9 cellular contexts compared by ENCODE assay signal in the genomic region with DNA sequence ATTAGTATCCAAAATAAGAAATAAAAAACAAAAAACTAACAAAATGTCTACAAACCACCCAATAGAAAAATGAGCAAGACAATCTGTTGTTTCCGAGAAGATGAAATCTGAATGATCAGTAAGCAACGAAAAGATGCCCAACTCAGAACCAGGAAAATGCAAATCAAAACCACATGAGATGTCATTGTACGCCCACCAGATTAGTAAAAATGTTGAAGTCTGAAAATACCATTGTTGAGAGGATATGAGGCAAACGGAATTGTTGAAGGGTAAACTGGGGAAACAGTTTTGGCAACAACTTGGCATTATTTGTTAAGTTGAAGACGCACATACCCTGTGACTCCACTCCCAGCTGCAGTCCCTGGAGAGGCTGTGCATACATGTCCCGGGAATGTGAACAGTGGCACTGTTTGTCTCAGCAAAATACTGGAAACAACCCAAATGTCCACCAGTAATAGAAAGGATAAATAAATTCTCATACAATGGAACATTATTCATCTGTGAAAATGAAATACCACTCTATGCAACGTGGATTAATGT. TPM values are rescaled to one million over a fixed set of nuclear protein-coding genes. Genes with fewer than 3 reads are reported as not detected.
DNase-seq lines count a peak whose midpoint lies in the region; ATAC-seq and TF ChIP-seq lines count a peak whose summit lies in the region.
"Had no signal": no experiment of that assay in that cellular context is flagged by ENCODE, and none has a peak within 500 bp of the region (broad histone marks: within the 10 kb centered on the region; RNA-seq: fewer than 3 reads in every experiment).

No MANE protein-coding gene starts in this region.

- no peak overlapping the region for H2AFZ ChIP-seq in OCI-LY3 (ENCODE audit: low read depth, low read length)

- H3K27ac Mint-ChIP-seq in CD14-positive monocyte = peak overlapping the region in 6 of 7 donors; percentile 81 to 97 (median 87)
- peak overlapping the region; percentile 46 to 93 (median 64) for H3K27ac Mint-ChIP-seq in naive thymus-derived CD4-positive, alpha-beta T cell

- no peak for TF ChIP-seq CTCF in CD14-positive monocyte (IDR thresholded peaks at IDR 0.05)
- no peak for TF ChIP-seq CTCF in OCI-LY3 (IDR thresholded peaks at IDR 0.05; ENCODE audit: low read depth, low read length)
- TF ChIP-seq CTCF in coronary artery (IDR thresholded peaks at IDR 0.05) = no peak

- no peaks in the 10 kb centered on the region for H4K20me1 ChIP-seq in OCI-LY3 (ENCODE audit: insufficient read depth, low read length)

- H3K36me3 ChIP-seq in OCI-LY3 (replicated peaks; ENCODE audit: low read depth, low read length) = peaks cover 22% of the 10 kb centered on the region
- H3K36me3 ChIP-seq in naive thymus-derived CD4-positive, alpha-beta T cell (ENCODE audit: control insufficient read depth in 2 of 3, insufficient read depth in 3 of 3, low read length in 3 of 3) = peaks cover 0 to 29% (median 0%) of the 10 kb centered on the region in 3 experiments

- no peak overlapping the region for H3K4me3 Mint-ChIP-seq in CD14-positive monocyte
- peak overlapping the region in 9 of 10 donors; percentile 64 to 81 (median 76) for H3K4me3 Mint-ChIP-seq in naive thymus-derived CD4-positive, alpha-beta T cell

- CTCF ChIA-PET in naive thymus-derived CD4-positive, alpha-beta T cell (lab: Charles Lee) = no interaction called here

- no peak for DNase-seq in CD14-positive monocyte (ENCODE audit: low spot score)
- no peak for DNase-seq in coronary artery (ENCODE audit: low spot score)
- DNase-seq in naive thymus-derived CD4-positive, alpha-beta T cell = no peak
- DNase-seq in DMS 273 treated with DMSO at 0.1 percent for 48 hours (lab: John Stamatoyannopoulos, UW) = no peak
- DNase-seq in iPS-NIHi7 (ENCODE audit: extremely low spot score) = no peak
- no peak for DNase-seq in MV-4-11 (lab: John Stamatoyannopoulos, UW)

- peaks cover 0 to 1% (median 0%) of the 10 kb centered on the region in 7 donors for H3K9me3 Mint-ChIP-seq in CD14-positive monocyte
- no peaks in the 10 kb centered on the region for H3K9me3 Mint-ChIP-seq in naive thymus-derived CD4-positive, alpha-beta T cell

- peaks cover 22% of the 10 kb centered on the region for H3K79me2 ChIP-seq in OCI-LY3 (ENCODE audit: low read length)

- intact Hi-C loops in CD14-positive monocyte (cut with micrococcal nuclease) = no loop called here
- intact Hi-C loops in naive thymus-derived CD4-positive, alpha-beta T cell (cut with micrococcal nuclease) = loop anchor here in 1 of 2 donors (5.0 kb wide), 1 partner anchor 348 kb away; a partner anchor contains a TSS

- POLR2A ChIA-PET in naive thymus-derived CD4-positive, alpha-beta T cell (lab: Charles Lee) = no interaction called here

- no peaks in the 10 kb centered on the region for H3K27me3 ChIP-seq in OCI-LY3 (ENCODE audit: low read depth, low read length)
- no peaks in the 10 kb centered on the region for H3K27me3 ChIP-seq in naive thymus-derived CD4-positive, alpha-beta T cell (ENCODE audit: control insufficient read depth in 2 of 2, insufficient read depth in 2 of 2, low read length in 2 of 2)

- H3K4me2 ChIP-seq in OCI-LY3 (ENCODE audit: low read length) = peak overlapping the region; percentile 72

- H3K4me3 ChIP-seq in OCI-LY3 (ENCODE audit: low read length) (peak overlapping the region; percentile 55), coronary artery (peak overlapping the region; percentile 49)
- H3K4me3 ChIP-seq in naive thymus-derived CD4-positive, alpha-beta T cell (ENCODE audit: low read length) = peak overlapping the region; percentile 19

- H3K27me3 Mint-ChIP-seq in CD14-positive monocyte (ENCODE audit: low read depth in 3 of 3) = peaks cover 0 to 2% (median 0%) of the 10 kb centered on the region in 3 donors
- H3K27me3 Mint-ChIP-seq in naive thymus-derived CD4-positive, alpha-beta T cell = no peaks in the 10 kb centered on the region

- no peak for ATAC-seq in naive thymus-derived CD4-positive, alpha-beta T cell
- no peak for ATAC-seq in HG02759 (IDR thresholded peaks at IDR 0.05; ENCODE audit: unreplicated experiment)

- H3K4me1 ChIP-seq in OCI-LY3 (ENCODE audit: low read length) = peaks cover 62% of the 10 kb centered on the region
- peaks cover 13 to 19% of the 10 kb centered on the region in 2 donors for H3K4me1 ChIP-seq in naive thymus-derived CD4-positive, alpha-beta T cell (ENCODE audit: control insufficient read depth in 2 of 2, insufficient read depth in 2 of 2, low read length in 2 of 2)

- H3K9me3 ChIP-seq in OCI-LY3 (ENCODE audit: insufficient read depth, low read length) = no peaks in the 10 kb centered on the region
- no peaks in the 10 kb centered on the region for H3K9me3 ChIP-seq in naive thymus-derived CD4-positive, alpha-beta T cell (ENCODE audit: control insufficient read depth in 2 of 3, low read length in 3 of 3)

- H3K4me1 Mint-ChIP-seq in CD14-positive monocyte = peaks cover 39% of the 10 kb centered on the region
- H3K4me1 Mint-ChIP-seq in naive thymus-derived CD4-positive, alpha-beta T cell = peaks cover 41 to 80% (median 69%) of the 10 kb centered on the region in 7 donors

- H3K27ac ChIP-seq in OCI-LY3 (ENCODE audit: low read length) (peak overlapping the region; percentile 96), coronary artery (peak overlapping the region; percentile 41 to 78)
- H3K27ac ChIP-seq in naive thymus-derived CD4-positive, alpha-beta T cell (ENCODE audit: low read depth, low read length) = peak overlapping the region; percentile 29

- peaks cover 49 to 66% of the 10 kb centered on the region in 2 donors for H3K36me3 Mint-ChIP-seq in CD14-positive monocyte
- peaks cover 0 to 38% (median 11%) of the 10 kb centered on the region in 5 donors for H3K36me3 Mint-ChIP-seq in naive thymus-derived CD4-positive, alpha-beta T cell

- H3K9ac ChIP-seq in OCI-LY3 (ENCODE audit: low read length) = peak overlapping the region; percentile 69

RNA-seq across cellular contexts. Expression of a gene that starts 10.6 kb away (rescaled TPM):
- polyA plus RNA-seq in CD14-positive monocyte = 1 to 10 TPM; 2.8 to 7.6 TPM
- 10 to 100 TPM; 47.3 to 85.1 (median 65.0) TPM for total RNA-seq in naive thymus-derived CD4-positive, alpha-beta T cell
- 10 to 100 TPM; 11.2 to 33.7 TPM for polyA plus RNA-seq in naive thymus-derived CD4-positive, alpha-beta T cell

RNA-seq across cellular contexts. Expression of a gene that starts 38.7 kb away (rescaled TPM):
- not detected for polyA plus RNA-seq in CD14-positive monocyte
- not detected for total RNA-seq in naive thymus-derived CD4-positive, alpha-beta T cell
- polyA plus RNA-seq in naive thymus-derived CD4-positive, alpha-beta T cell = not detected
- total RNA-seq: epithelial cell of proximal tubule had no signal

RNA-seq across cellular contexts. Expression of a gene that starts 52.5 kb away (rescaled TPM):
- not detected for polyA plus RNA-seq in CD14-positive monocyte
- total RNA-seq in naive thymus-derived CD4-positive, alpha-beta T cell = not detected
- not detected for polyA plus RNA-seq in naive thymus-derived CD4-positive, alpha-beta T cell
- total RNA-seq: epithelial cell of proximal tubule had no signal

RNA-seq across cellular contexts. Expression of a gene that starts 56.5 kb away (rescaled TPM):
- not detected for polyA plus RNA-seq in CD14-positive monocyte
- not detected for total RNA-seq in naive thymus-derived CD4-positive, alpha-beta T cell
- polyA plus RNA-seq in naive thymus-derived CD4-positive, alpha-beta T cell = not detected
- total RNA-seq: epithelial cell of proximal tubule had no signal

Comparison
In these comparisons a context has a peak if more than half of its experiments do, and no peak if none do; other contexts are left out.
1. H3K4me3 Mint-ChIP-seq: peak in naive thymus-derived CD4-positive, alpha-beta T cell (9 of 10); none in CD14-positive monocyte (0 of 2).
2. H3K27ac ChIP-seq: peak in every context shown above with its lines; median percentile 96 in OCI-LY3; 60 in coronary artery; 29 in naive thymus-derived CD4-positive, alpha-beta T cell.
3. Peak in every context shown above with its lines, with median percentiles within 50 percentile points of each other: H3K4me3 ChIP-seq.